1 cellular context compared by ENCODE assay signal in the genomic region with DNA sequence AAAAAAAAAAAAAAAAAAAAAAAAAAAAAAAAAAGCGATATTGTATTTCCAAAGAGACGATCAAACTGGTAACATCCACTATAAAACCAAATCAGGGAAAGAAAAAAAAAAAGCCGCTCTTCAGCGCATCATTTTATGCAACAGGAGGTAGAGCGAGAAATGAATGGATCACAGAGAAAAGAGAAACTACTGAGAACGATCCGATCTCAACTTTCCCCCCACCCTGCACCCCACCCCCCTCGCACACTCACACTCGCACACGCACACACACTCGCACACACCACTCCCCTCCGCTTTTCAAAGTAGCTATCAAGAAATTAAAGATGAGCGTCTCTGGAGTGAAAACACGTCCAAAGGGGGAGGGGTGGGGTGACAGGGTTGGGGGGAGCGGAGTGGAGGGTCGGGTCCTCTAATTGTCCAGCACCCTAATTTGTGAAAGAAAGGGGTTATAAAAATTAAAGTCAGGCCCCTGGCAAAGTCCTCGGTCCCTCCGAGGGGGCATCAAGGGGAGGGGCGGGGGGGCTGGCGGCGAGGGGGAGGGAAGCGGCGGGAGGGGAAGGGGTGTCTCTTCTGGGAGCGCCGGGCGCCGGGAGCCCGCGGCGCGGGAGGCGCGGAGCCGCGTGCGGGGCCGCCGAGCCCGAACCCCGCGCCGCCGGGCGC.
TF ChIP-seq lines count a peak whose summit lies in the region.

No MANE protein-coding gene starts in this region.

TF ChIP-seq in GM23338, 12 proteins besides CTCF, POLR2A, EP300 and RAD21 (continued from another document):
- TF ChIP-seq, protein P1, sequence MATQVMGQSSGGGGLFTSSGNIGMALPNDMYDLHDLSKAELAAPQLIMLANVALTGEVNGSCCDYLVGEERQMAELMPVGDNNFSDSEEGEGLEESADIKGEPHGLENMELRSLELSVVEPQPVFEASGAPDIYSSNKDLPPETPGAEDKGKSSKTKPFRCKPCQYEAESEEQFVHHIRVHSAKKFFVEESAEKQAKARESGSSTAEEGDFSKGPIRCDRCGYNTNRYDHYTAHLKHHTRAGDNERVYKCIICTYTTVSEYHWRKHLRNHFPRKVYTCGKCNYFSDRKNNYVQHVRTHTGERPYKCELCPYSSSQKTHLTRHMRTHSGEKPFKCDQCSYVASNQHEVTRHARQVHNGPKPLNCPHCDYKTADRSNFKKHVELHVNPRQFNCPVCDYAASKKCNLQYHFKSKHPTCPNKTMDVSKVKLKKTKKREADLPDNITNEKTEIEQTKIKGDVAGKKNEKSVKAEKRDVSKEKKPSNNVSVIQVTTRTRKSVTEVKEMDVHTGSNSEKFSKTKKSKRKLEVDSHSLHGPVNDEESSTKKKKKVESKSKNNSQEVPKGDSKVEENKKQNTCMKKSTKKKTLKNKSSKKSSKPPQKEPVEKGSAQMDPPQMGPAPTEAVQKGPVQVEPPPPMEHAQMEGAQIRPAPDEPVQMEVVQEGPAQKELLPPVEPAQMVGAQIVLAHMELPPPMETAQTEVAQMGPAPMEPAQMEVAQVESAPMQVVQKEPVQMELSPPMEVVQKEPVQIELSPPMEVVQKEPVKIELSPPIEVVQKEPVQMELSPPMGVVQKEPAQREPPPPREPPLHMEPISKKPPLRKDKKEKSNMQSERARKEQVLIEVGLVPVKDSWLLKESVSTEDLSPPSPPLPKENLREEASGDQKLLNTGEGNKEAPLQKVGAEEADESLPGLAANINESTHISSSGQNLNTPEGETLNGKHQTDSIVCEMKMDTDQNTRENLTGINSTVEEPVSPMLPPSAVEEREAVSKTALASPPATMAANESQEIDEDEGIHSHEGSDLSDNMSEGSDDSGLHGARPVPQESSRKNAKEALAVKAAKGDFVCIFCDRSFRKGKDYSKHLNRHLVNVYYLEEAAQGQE (IDR thresholded peaks at IDR 0.05; ENCODE audit: unreplicated experiment) = no peak
- no peak for TF ChIP-seq CREB1 (CRISPR knock-in tag; IDR thresholded peaks at IDR 0.05; ENCODE audit: low read depth)
